Comparison of ENCODE assay signal across 8 cellular contexts in the genomic region with DNA sequence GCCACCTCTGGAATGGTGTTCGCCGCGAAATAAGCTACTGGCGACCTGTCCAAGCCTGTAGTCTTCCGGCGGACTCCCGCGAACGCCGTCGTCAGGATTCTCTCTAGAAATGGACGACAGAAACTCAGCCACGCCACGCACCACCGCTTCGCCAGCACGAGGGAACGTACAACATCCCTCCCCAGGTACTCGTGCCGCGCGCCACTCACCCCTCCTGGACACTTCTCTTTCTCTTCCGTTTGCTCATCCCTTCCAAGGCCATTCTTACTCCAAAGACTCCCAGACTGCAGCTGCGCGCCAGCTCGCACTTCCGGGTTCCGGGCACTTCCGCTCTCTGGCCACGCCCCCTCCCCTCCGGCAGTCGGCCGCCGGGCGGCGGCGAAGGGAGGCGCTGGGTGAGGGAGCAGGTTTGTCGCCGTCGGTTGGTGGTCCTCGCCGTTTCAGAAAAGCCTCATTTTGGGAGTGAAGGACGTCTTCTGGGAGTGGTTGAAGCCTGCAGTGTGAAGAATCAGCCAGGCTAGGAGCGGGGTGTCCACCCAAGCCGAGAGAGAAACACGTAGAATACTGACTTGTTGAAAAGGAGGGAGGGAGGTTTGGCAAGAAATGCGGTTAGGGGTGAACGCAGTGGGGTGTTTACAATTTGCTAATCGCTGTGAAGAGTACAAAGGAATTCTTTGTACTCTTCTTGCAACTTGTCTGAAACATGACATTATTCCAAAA. TPM values are rescaled to one million over a fixed set of nuclear protein-coding genes. Genes with fewer than 3 reads are reported as not detected.
DNase-seq lines count a peak whose midpoint lies in the region; ATAC-seq and TF ChIP-seq lines count a peak whose summit lies in the region.

A gene with protein sequence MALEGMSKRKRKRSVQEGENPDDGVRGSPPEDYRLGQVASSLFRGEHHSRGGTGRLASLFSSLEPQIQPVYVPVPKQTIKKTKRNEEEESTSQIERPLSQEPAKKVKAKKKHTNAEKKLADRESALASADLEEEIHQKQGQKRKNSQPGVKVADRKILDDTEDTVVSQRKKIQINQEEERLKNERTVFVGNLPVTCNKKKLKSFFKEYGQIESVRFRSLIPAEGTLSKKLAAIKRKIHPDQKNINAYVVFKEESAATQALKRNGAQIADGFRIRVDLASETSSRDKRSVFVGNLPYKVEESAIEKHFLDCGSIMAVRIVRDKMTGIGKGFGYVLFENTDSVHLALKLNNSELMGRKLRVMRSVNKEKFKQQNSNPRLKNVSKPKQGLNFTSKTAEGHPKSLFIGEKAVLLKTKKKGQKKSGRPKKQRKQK (minus strand): TSS at position 286 of the 720 bp plus-strand sequence. CDS start 24 bp downstream, at position 262.

- TF ChIP-seq CTCF in HFFc6 (IDR thresholded peaks at IDR 0.05) = no peak; the same call in 1 of the 2 replicates
- TF ChIP-seq CTCF in NB4 (IDR thresholded peaks at IDR 0.05; ENCODE audit: low read depth, low read length) = no peak
- peak in 3 of 4 experiments; percentile 42 to 46 (median 43) for TF ChIP-seq CTCF in gastroesophageal sphincter (IDR thresholded peaks at IDR 0.05)
- TF ChIP-seq CTCF in neutrophil (IDR thresholded peaks at IDR 0.05) = peak; percentile 85
- no peak for TF ChIP-seq CTCF in subcutaneous adipose tissue (IDR thresholded peaks at IDR 0.05; ENCODE audit: low read depth)

- H3K9me3 Mint-ChIP-seq in HFFc6 = no peaks in the 10 kb centered on the region
- H3K9me3 Mint-ChIP-seq in activated naive CD4-positive, alpha-beta T cell treated with anti-CD3 and anti-CD28 coated beads for 36 hours = peaks cover 3% of the 10 kb centered on the region

- H3K9ac ChIP-seq in SK-N-MC (ENCODE audit: insufficient read length) = peak within 1 kb of the TSS; percentile 95

- H3K27me3 Mint-ChIP-seq in HFFc6 (ENCODE audit: insufficient read depth) = peaks cover 5% of the 10 kb centered on the region
- no peaks in the 10 kb centered on the region for H3K27me3 Mint-ChIP-seq in activated naive CD4-positive, alpha-beta T cell treated with anti-CD3 and anti-CD28 coated beads for 36 hours (ENCODE audit: low read depth)

- peak within 1 kb of the TSS; percentile 88 for H3K27ac ChIP-seq in SK-N-MC
- H3K27ac ChIP-seq in gastroesophageal sphincter = peak within 1 kb of the TSS; percentile 67 to 93 (median 91)
- H3K27ac ChIP-seq in neutrophil = peak within 1 kb of the TSS; percentile 89

- H3K9me3 ChIP-seq in SK-N-MC (ENCODE audit: low read depth, low read length) (no peaks in the 10 kb centered on the region), gastroesophageal sphincter (no peaks in the 10 kb centered on the region), neutrophil (no peaks in the 10 kb centered on the region)

- TF ChIP-seq POLR2A in NB4 (IDR thresholded peaks at IDR 0.05; ENCODE audit: extremely low read depth, insufficient read length) (peak; percentile 99), gastroesophageal sphincter (IDR thresholded peaks at IDR 0.05) (peak; percentile 92 to 97)

- peak within 1 kb of the TSS; percentile 99 for H3K4me3 Mint-ChIP-seq in HFFc6
- peak within 1 kb of the TSS; percentile 100 for H3K4me3 Mint-ChIP-seq in activated naive CD4-positive, alpha-beta T cell treated with anti-CD3 and anti-CD28 coated beads for 36 hours

- H3K36me3 Mint-ChIP-seq in HFFc6 (ENCODE audit: low read depth) = peaks cover 11% of the 10 kb centered on the region
- H3K36me3 Mint-ChIP-seq in activated naive CD4-positive, alpha-beta T cell treated with anti-CD3 and anti-CD28 coated beads for 36 hours (ENCODE audit: low read depth) = peaks cover 19% of the 10 kb centered on the region

- H3K4me1 Mint-ChIP-seq in HFFc6 (ENCODE audit: low read depth) = peaks cover 19% of the 10 kb centered on the region
- H3K4me1 Mint-ChIP-seq in activated naive CD4-positive, alpha-beta T cell treated with anti-CD3 and anti-CD28 coated beads for 36 hours (ENCODE audit: low read depth) = peaks cover 26% of the 10 kb centered on the region

- CTCF ChIA-PET in activated naive CD4-positive, alpha-beta T cell treated with anti-CD3 and anti-CD28 coated beads for 36 hours (lab: Charles Lee) = interaction anchor here (0.7 to 1.3 kb wide), 5 partner anchors 8 to 344 kb away, joined by 3 to 5 read pairs (median 4); no protein-coding TSS in a partner anchor

- intact Hi-C loops in activated naive CD4-positive, alpha-beta T cell treated with anti-CD3 and anti-CD28 coated beads for 36 hours (cut with micrococcal nuclease) = loop anchor here (1.0 to 10.0 kb wide), 9 partner anchors 33 to 1634 kb away; a partner anchor contains a TSS

- peaks cover 0 to 50% (median 3%) of the 10 kb centered on the region in 3 donors for H3K4me1 ChIP-seq in gastroesophageal sphincter
- peaks cover 16 to 18% of the 10 kb centered on the region in 2 experiments for H3K4me1 ChIP-seq in neutrophil (ENCODE audit: control insufficient read depth in 1 of 2, insufficient read depth in 1 of 2, low read depth in 1 of 2, low read length in 1 of 2)

- WGBS in gastroesophageal sphincter (ENCODE audit: low coverage in 1 of 2), 2 donors = 0% methylated on average over 7 to 25 of the region's 50 CpGs

- H3K27me3 ChIP-seq in gastroesophageal sphincter (no peaks in the 10 kb centered on the region), neutrophil (no peaks in the 10 kb centered on the region)

- H3K36me3 ChIP-seq in SK-N-MC (ENCODE audit: insufficient read depth, low read length) (peaks cover 34% of the 10 kb centered on the region), gastroesophageal sphincter (peaks cover 0 to 39% of the 10 kb centered on the region in 2 donors), neutrophil (peaks cover 20% of the 10 kb centered on the region)

- peak; percentile 97 for ATAC-seq in gastroesophageal sphincter

- DNase-seq in HFFc6 (peak; percentile 86), NB4 (ENCODE audit: low read depth) (peak; percentile 93), SK-N-MC (ENCODE audit: low read depth, low spot score) (peak; percentile 51)
- peak; percentile 94 for DNase-seq in activated naive CD4-positive, alpha-beta T cell treated with anti-CD3 and anti-CD28 coated beads for 36 hours

- H3K4me3 ChIP-seq in GM08714 (ENCODE audit: low read length) = peak within 1 kb of the TSS; percentile 90
- peak within 1 kb of the TSS; percentile 76 for H3K4me3 ChIP-seq in NB4 (ENCODE audit: low read depth, low read length)
- H3K4me3 ChIP-seq in SK-N-MC = peak within 1 kb of the TSS; percentile 98
- H3K4me3 ChIP-seq in gastroesophageal sphincter = peak within 1 kb of the TSS; percentile 51 to 75
- peak within 1 kb of the TSS; percentile 84 for H3K4me3 ChIP-seq in neutrophil (ENCODE audit: low read depth in 1 of 2, low read length in 1 of 2)

- TF ChIP-seq EP300 in gastroesophageal sphincter (IDR thresholded peaks at IDR 0.05) = no peak

- peak within 1 kb of the TSS; percentile 98 for H3K27ac Mint-ChIP-seq in HFFc6
- H3K27ac Mint-ChIP-seq in activated naive CD4-positive, alpha-beta T cell treated with anti-CD3 and anti-CD28 coated beads for 36 hours = peak within 1 kb of the TSS; percentile 99

RNA-seq across cellular contexts. Expression of the gene that starts here (rescaled TPM):
- 10 to 100 TPM; 68.6 to 85.2 (median 75.4) TPM for total RNA-seq in HFFc6 (2021; fragmentation: NEBNext Ultra II Directional; extraction: Animal tissue kit (Norgen Biotek cat#: 25700))
- total RNA-seq in activated naive CD4-positive, alpha-beta T cell treated with anti-CD3 and anti-CD28 coated beads for 36 hours = 100 to 1,000 TPM; 104 TPM
- total RNA-seq in gastroesophageal sphincter (10 to 100 TPM; 42.3 to 65.2 (median 55.3) TPM), subcutaneous adipose tissue (10 to 100 TPM; 32.2 to 57.8 (median 51.8) TPM)

Comparison
In these comparisons a context has a peak if more than half of its experiments do, and no peak if none do; other contexts are left out.
1. Peak in every context shown above with its lines: DNase-seq, ATAC-seq, H3K4me3 ChIP-seq and H3K27ac ChIP-seq.
2. CTCF ChIP-seq: peak in gastroesophageal sphincter (3 of 4) and neutrophil (single experiment); none in HFFc6 (single experiment), NB4 (single experiment) and subcutaneous adipose tissue (single experiment).